ENCODE assay signal across 1 cellular context in the genomic region with DNA sequence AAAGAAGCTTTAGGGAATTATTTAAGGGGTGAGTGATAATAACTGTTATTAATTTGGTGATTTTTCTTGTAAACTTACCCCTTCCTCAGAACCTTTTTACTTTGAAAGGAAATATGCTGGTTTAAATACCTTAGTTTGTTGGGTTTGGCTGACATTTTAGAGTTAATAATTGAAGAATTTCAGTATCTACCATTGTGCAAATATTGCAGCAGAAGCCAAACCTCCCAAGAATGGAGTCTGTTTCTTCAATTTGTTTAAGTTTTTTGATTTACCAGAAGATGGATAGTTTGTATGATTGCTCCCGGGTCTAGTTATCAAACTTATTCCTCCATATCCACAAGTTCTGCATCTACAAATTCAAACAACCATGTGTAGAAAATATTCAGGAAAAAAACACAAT.
A peak's percentile ranks its signal among the peaks of the same experiment; 100 is the strongest.
TF ChIP-seq lines count a peak whose summit lies in the region.

No MANE protein-coding gene starts in this region.

TF ChIP-seq in HepG2, 621 proteins besides CTCF, POLR2A, EP300 and RAD21 (continued from another document):
- TF ChIP-seq KMT2A (CRISPR knock-in tag; IDR thresholded peaks at IDR 0.05) (no peak), ZNF652 (CRISPR knock-in tag; IDR thresholded peaks at IDR 0.05; ENCODE audit: borderline replicate concordance, low read depth) (peak; percentile 67; the same call in 1 of the 2 replicates), CEBPG (CRISPR knock-in tag; IDR thresholded peaks at IDR 0.05) (peak; percentile 65), FOXA1 (IDR thresholded peaks at IDR 0.05) (no peak), FOXA1 (CRISPR knock-in tag; IDR thresholded peaks at IDR 0.05) (peak; percentile 24; the same call in 1 of the 2 replicates), GFI1 (CRISPR knock-in tag; IDR thresholded peaks at IDR 0.05; ENCODE audit: borderline replicate concordance) (0 out of 2 replicates have a peak, but pooled peaks have one; percentile 41), CBX5 (CRISPR knock-in tag; IDR thresholded peaks at IDR 0.05; ENCODE audit: borderline replicate concordance) (no peak), MED13 (CRISPR knock-in tag; IDR thresholded peaks at IDR 0.05) (0 out of 2 replicates have a peak, but pooled peaks have one; percentile 35)
- TF ChIP-seq, protein P1, sequence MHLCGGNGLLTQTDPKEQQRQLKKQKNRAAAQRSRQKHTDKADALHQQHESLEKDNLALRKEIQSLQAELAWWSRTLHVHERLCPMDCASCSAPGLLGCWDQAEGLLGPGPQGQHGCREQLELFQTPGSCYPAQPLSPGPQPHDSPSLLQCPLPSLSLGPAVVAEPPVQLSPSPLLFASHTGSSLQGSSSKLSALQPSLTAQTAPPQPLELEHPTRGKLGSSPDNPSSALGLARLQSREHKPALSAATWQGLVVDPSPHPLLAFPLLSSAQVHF (CRISPR knock-in tag; IDR thresholded peaks at IDR 0.05) = no peak
- TF ChIP-seq, protein P2, sequence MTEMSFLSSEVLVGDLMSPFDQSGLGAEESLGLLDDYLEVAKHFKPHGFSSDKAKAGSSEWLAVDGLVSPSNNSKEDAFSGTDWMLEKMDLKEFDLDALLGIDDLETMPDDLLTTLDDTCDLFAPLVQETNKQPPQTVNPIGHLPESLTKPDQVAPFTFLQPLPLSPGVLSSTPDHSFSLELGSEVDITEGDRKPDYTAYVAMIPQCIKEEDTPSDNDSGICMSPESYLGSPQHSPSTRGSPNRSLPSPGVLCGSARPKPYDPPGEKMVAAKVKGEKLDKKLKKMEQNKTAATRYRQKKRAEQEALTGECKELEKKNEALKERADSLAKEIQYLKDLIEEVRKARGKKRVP (CRISPR knock-in tag; IDR thresholded peaks at IDR 0.05) = peak in 1 of 2 experiments; percentile 70; a peak in 2 of 4 replicates
- TF ChIP-seq, protein P3, sequence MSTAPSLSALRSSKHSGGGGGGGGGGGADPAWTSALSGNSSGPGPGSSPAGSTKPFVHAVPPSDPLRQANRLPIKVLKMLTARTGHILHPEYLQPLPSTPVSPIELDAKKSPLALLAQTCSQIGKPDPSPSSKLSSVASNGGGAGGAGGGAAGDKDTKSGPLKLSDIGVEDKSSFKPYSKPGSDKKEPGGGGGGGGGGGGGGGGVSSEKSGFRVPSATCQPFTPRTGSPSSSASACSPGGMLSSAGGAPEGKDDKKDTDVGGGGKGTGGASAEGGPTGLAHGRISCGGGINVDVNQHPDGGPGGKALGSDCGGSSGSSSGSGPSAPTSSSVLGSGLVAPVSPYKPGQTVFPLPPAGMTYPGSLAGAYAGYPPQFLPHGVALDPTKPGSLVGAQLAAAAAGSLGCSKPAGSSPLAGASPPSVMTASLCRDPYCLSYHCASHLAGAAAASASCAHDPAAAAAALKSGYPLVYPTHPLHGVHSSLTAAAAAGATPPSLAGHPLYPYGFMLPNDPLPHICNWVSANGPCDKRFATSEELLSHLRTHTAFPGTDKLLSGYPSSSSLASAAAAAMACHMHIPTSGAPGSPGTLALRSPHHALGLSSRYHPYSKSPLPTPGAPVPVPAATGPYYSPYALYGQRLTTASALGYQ (CRISPR knock-in tag; IDR thresholded peaks at IDR 0.05) = no peak
- TF ChIP-seq, protein P4, sequence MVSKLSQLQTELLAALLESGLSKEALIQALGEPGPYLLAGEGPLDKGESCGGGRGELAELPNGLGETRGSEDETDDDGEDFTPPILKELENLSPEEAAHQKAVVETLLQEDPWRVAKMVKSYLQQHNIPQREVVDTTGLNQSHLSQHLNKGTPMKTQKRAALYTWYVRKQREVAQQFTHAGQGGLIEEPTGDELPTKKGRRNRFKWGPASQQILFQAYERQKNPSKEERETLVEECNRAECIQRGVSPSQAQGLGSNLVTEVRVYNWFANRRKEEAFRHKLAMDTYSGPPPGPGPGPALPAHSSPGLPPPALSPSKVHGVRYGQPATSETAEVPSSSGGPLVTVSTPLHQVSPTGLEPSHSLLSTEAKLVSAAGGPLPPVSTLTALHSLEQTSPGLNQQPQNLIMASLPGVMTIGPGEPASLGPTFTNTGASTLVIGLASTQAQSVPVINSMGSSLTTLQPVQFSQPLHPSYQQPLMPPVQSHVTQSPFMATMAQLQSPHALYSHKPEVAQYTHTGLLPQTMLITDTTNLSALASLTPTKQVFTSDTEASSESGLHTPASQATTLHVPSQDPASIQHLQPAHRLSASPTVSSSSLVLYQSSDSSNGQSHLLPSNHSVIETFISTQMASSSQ (IDR thresholded peaks at IDR 0.05; ENCODE audit: low read depth) = peak; percentile 39; the same call in 1 of the 2 replicates
- TF ChIP-seq, protein P4 (CRISPR knock-in tag; IDR thresholded peaks at IDR 0.05; ENCODE audit: borderline replicate concordance) = no peak
- TF ChIP-seq, protein P5, sequence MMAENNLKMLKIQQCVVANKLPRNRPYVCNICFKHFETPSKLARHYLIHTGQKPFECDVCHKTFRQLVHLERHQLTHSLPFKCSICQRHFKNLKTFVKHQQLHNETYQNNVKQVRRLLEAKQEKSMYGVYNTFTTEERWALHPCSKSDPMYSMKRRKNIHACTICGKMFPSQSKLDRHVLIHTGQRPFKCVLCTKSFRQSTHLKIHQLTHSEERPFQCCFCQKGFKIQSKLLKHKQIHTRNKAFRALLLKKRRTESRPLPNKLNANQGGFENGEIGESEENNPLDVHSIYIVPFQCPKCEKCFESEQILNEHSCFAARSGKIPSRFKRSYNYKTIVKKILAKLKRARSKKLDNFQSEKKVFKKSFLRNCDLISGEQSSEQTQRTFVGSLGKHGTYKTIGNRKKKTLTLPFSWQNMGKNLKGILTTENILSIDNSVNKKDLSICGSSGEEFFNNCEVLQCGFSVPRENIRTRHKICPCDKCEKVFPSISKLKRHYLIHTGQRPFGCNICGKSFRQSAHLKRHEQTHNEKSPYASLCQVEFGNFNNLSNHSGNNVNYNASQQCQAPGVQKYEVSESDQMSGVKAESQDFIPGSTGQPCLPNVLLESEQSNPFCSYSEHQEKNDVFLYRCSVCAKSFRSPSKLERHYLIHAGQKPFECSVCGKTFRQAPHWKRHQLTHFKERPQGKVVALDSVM (CRISPR knock-in tag; IDR thresholded peaks at IDR 0.05) = 0 out of 2 replicates have a peak, but pooled peaks have one; percentile 13
TF ChIP-seq in HepG2: peak in this region for 8.
